In genomic region chr6:113640046-113640445, GRCh38 we compare ENCODE assay signal across 20 cellular contexts.
DNase-seq lines count a peak whose midpoint lies in the region; ATAC-seq, FAIRE-seq and TF ChIP-seq lines count a peak whose summit lies in the region.
"Had no signal": no experiment of that assay in that cellular context is flagged by ENCODE, and none has a peak within 500 bp of the region (broad histone marks: within the 10 kb centered on the region; RNA-seq: fewer than 3 reads in every experiment).

No MANE protein-coding gene starts in this region.

- POLR2A ChIA-PET in Caco-2 (lab: Charles Lee), result no interaction called here

- H3K4me1 Mint-ChIP-seq in Caco-2 (ENCODE audit: low read depth, unreplicated experiment), result peaks cover 43% of the 10 kb centered on the region
- H3K4me1 Mint-ChIP-seq in effector memory CD8-positive, alpha-beta T cell (ENCODE audit: low read depth in 2 of 2), result no peaks in the 10 kb centered on the region

- peak overlapping the region; percentile 76 for H3K27ac Mint-ChIP-seq in Caco-2 (ENCODE audit: unreplicated experiment)
- no peak overlapping the region for H3K27ac Mint-ChIP-seq in effector memory CD8-positive, alpha-beta T cell
- H3K27ac Mint-ChIP-seq: HFFc6 had no signal

- H3K9me3 ChIP-seq in Caco-2 (no peaks in the 10 kb centered on the region), body of pancreas (no peaks in the 10 kb centered on the region), pancreas (no peaks in the 10 kb centered on the region), right atrium auricular region (no peaks in the 10 kb centered on the region)

- H3K27me3 Mint-ChIP-seq in Caco-2 (ENCODE audit: insufficient read depth, unreplicated experiment), result no peaks in the 10 kb centered on the region
- H3K27me3 Mint-ChIP-seq in effector memory CD8-positive, alpha-beta T cell, result no peaks in the 10 kb centered on the region

- H3K4me1 ChIP-seq in Caco-2, result peaks cover 76% of the 10 kb centered on the region
- H3K4me1 ChIP-seq in body of pancreas, result peaks cover 77% of the 10 kb centered on the region
- H3K4me1 ChIP-seq in pancreas, result peaks cover 28 to 60% (median 49%) of the 10 kb centered on the region in 3 donors
- peaks cover 0 to 22% of the 10 kb centered on the region in 2 donors for H3K4me1 ChIP-seq in right atrium auricular region

- no TSS peak for BruUV-seq in Caco-2 (replicated peaks; lab: Mats Ljungman, UMichigan)

- no peak for FAIRE-seq in pancreas (lab: Jason Lieb, UNC)
- FAIRE-seq: RCC 7860 had no signal

- H3K4me3 ChIP-seq in Caco-2 (ENCODE audit: low read depth, low read length) (no peak overlapping the region), body of pancreas (no peak overlapping the region), pancreas (no peak overlapping the region), right atrium auricular region (no peak overlapping the region)

- peak; percentile 41 for ATAC-seq in body of pancreas
- peak; percentile 9 to 47 (median 24) for ATAC-seq in pancreas
- no peak for ATAC-seq in effector memory CD8-positive, alpha-beta T cell (replicated peaks)
- ATAC-seq: Right ventricle myocardium inferior had no signal

- H3K27ac ChIP-seq in body of pancreas (peak overlapping the region in 3 of 4 donors; percentile 11 to 73 (median 63)), pancreas (peak overlapping the region in 3 of 4 donors; percentile 3 to 52 (median 10)), right atrium auricular region (no peak overlapping the region)
- H3K27ac ChIP-seq: C4-2B had no signal

- no peaks in the 10 kb centered on the region for H3K27me3 ChIP-seq in Caco-2 (replicated peaks; ENCODE audit: control insufficient read depth, insufficient read depth, low read length)
- no peaks in the 10 kb centered on the region for H3K27me3 ChIP-seq in body of pancreas
- no peaks in the 10 kb centered on the region for H3K27me3 ChIP-seq in pancreas
- no peaks in the 10 kb centered on the region for H3K27me3 ChIP-seq in right atrium auricular region

- DNase-seq in Caco-2, result no peak
- peak; percentile 34 for DNase-seq in M059J (ENCODE audit: low read depth)
- DNase-seq in body of pancreas, result peak in 3 of 4 donors; percentile 33 to 65 (median 35)
- peak in 1 of 6 donors; percentile 43 for DNase-seq in pancreas
- no peak for DNase-seq in Ammon's horn (ENCODE audit: low spot score)
- no peak for DNase-seq in effector memory CD8-positive, alpha-beta T cell
- no peak for DNase-seq in right atrium auricular region (ENCODE audit: low spot score)
- DNase-seq: ACHN; DND-41; H7; HFFc6; KG1; NCI-H1417 treated with DMSO at 0.1 percent for 48 hours; NCI-H2081 treated with DMSO at 0.1 percent for 48 hours; NCI-H2227 treated with DMSO at 0.1 percent for 48 hours; NCI-H524; NK-92 treated with Interleukin-12 subunit alpha and Interleukin-12 subunit beta, amount 100 ng/mL, for 24 hours had no signal

- no peaks in the 10 kb centered on the region for H3K9me3 Mint-ChIP-seq in Caco-2 (ENCODE audit: unreplicated experiment)
- H3K9me3 Mint-ChIP-seq in effector memory CD8-positive, alpha-beta T cell, result peaks cover 0 to 4% of the 10 kb centered on the region in 2 donors
- H3K9me3 Mint-ChIP-seq: HFFc6 had no signal

- CTCF ChIA-PET in Caco-2 (lab: Charles Lee), result no interaction called here

- H3K36me3 Mint-ChIP-seq in Caco-2 (ENCODE audit: insufficient read depth, unreplicated experiment), result peaks cover 10% of the 10 kb centered on the region
- no peaks in the 10 kb centered on the region for H3K36me3 Mint-ChIP-seq in effector memory CD8-positive, alpha-beta T cell (ENCODE audit: insufficient read depth)

- H3K4me3 Mint-ChIP-seq in Caco-2 (ENCODE audit: unreplicated experiment), result no peak overlapping the region
- no peak overlapping the region for H3K4me3 Mint-ChIP-seq in effector memory CD8-positive, alpha-beta T cell
- H3K4me3 Mint-ChIP-seq: HFFc6 had no signal

- no peak for TF ChIP-seq POLR2A in body of pancreas (IDR thresholded peaks at IDR 0.05)

- intact Hi-C loops in Caco-2 (cut with micrococcal nuclease; ENCODE audit: unreplicated experiment), result loop anchor here (5.0 kb wide), 2 partner anchors 113 to 153 kb away; no protein-coding TSS in a partner anchor
- intact Hi-C loops in body of pancreas (cut with DNase I), result no loop called here
- intact Hi-C loops in pancreas (cut with DNase I), result loop anchor here in 1 of 3 donors (10.0 kb wide), 1 partner anchor 215 kb away; the partner anchor contains the start of gene MARCKS

- H3K36me3 ChIP-seq in Caco-2 (ENCODE audit: control insufficient read depth, insufficient read depth, low read length), result no peaks in the 10 kb centered on the region
- H3K36me3 ChIP-seq in body of pancreas (replicated peaks in 1 of 2; ENCODE audit: insufficient read depth in 1 of 2, low read depth in 2 of 2), result no peaks in the 10 kb centered on the region
- H3K36me3 ChIP-seq in pancreas, result no peaks in the 10 kb centered on the region
- no peaks in the 10 kb centered on the region for H3K36me3 ChIP-seq in right atrium auricular region

- TF ChIP-seq CTCF in Caco-2 (IDR thresholded peaks at IDR 0.05; ENCODE audit: insufficient read depth in 1 of 2, low read depth in 1 of 2, low read length in 1 of 2, severe bottlenecking in 1 of 2, unreplicated experiment in 1 of 2) (no peak), body of pancreas (IDR thresholded peaks at IDR 0.05) (no peak), pancreas (IDR thresholded peaks at IDR 0.05) (no peak), right atrium auricular region (IDR thresholded peaks at IDR 0.05) (no peak)

Comparison
In these comparisons a context has a peak if more than half of its experiments do, and no peak if none do; other contexts are left out.
1. DNase-seq: peak in M059J (single experiment) and body of pancreas (3 of 4); none in Caco-2 (0 of 2), Ammon's horn (single experiment), effector memory CD8-positive, alpha-beta T cell (0 of 3) and right atrium auricular region (single experiment).
2. H3K27ac ChIP-seq: peak in body of pancreas (3 of 4) and pancreas (3 of 4); none in right atrium auricular region (0 of 2).